13 cellular contexts compared by ENCODE assay signal in the genomic region with DNA sequence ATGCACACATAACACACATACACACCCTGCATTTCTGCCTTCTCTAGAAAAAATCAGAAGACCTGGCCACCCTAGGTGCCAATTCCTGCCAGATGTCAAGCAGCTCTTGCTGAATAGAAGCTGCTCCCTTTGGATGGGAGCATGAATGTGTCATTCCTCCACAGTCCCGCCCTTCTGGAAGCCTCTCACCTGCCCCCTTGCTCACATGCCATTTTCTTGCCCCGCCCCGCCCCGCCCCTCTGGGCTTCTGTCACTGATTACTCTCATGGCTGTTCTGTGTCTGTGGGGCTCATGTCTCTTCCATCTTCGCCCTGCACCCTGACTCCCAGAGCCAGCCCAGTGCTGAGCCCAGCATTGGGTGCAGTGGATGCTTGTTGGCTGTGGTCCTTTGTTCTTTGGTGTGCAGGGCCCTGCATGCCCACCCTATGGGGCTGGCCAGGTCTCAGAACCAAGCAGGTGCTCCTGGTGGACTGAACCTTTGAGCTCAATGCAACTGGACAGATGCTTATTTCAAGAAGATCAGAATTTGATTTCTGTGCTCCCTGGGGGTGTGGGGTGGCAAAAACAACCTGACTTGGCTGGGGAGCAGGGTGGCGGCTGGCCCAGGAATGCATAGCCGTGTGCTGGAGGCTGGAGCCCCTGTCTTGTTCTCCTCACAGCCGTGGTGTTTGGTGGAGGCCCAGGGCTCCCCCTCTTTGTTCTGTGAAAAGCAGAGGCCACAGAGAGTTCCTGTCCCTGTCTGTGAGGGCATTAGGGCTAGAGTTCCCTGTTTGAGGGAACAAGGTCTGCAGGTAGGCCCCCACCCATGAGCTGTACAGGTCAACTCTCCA.
DNase-seq lines count a peak whose midpoint lies in the region; ATAC-seq and TF ChIP-seq lines count a peak whose summit lies in the region.
"Had no signal": no experiment of that assay in that cellular context is flagged by ENCODE, and none has a peak within 500 bp of the region (broad histone marks: within the 10 kb centered on the region; RNA-seq: fewer than 3 reads in every experiment).

No MANE protein-coding gene starts in this region.

- in situ Hi-C loops in transverse colon (cut with MboI; ENCODE audit: low pct_ligation_motif_present in 1 of 4, low pct_unique_long_range_greater_than_20kb in 1 of 4, low sequenced_read_pairs in 3 of 4): no loop called here

- no peak overlapping the region for H3K4me3 Mint-ChIP-seq in activated T-cell treated with anti-CD3 and anti-CD28 coated beads, Interleukin-2, amount 50 U/mL, for 4 hours

- no peak overlapping the region for H3K9ac ChIP-seq in PC-3 (ENCODE audit: low read length)

- TF ChIP-seq CTCF in PC-3 (conservative IDR thresholded peaks at IDR 0.05; ENCODE audit: low read depth, low read length) (no peak), transverse colon (IDR thresholded peaks at IDR 0.05) (no peak)

- no peaks in the 10 kb centered on the region for H3K9me3 Mint-ChIP-seq in activated T-cell treated with anti-CD3 and anti-CD28 coated beads, Interleukin-2, amount 50 U/mL, for 4 hours

- WGBS in transverse colon (ENCODE audit: low coverage in 1 of 2), 2 donors: 59 to 70% methylated on average over 2 to 8 of the region's 8 CpGs

- no peaks in the 10 kb centered on the region for H3F3A ChIP-seq in PC-3 (ENCODE audit: low read length, unreplicated experiment)

- H3K36me3 ChIP-seq in PC-3 (ENCODE audit: low read depth, low read length) (no peaks in the 10 kb centered on the region), transverse colon (no peaks in the 10 kb centered on the region)
- H3K36me3 ChIP-seq: tibial artery had no signal

- no peak overlapping the region for H3K27ac ChIP-seq in PC-3 (ENCODE audit: low read length)
- H3K27ac ChIP-seq in transverse colon: no peak overlapping the region

- no peaks in the 10 kb centered on the region for H3K9me2 ChIP-seq in PC-3 (replicated peaks; ENCODE audit: low read length)

- intact Hi-C loops in PC-3 (cut with micrococcal nuclease): no loop called here
- intact Hi-C loops in transverse colon (cut with DNase I; ENCODE audit: low total_unique reads): no loop called here

- no peaks in the 10 kb centered on the region for H4K20me1 ChIP-seq in PC-3 (ENCODE audit: low read length)

- POLR2A ChIA-PET in PC-3 (lab: Charles Lee; ENCODE audit: unreplicated experiment): no interaction called here

- H3K27me3 Mint-ChIP-seq in activated T-cell treated with anti-CD3 and anti-CD28 coated beads, Interleukin-2, amount 50 U/mL, for 4 hours (ENCODE audit: low read depth): peaks cover 5% of the 10 kb centered on the region

- peak; percentile 11 for DNase-seq in SIG-M5 treated with dmso at 0.1 percent for 504 hours (lab: John Stamatoyannopoulos, UW; ENCODE audit: unreplicated experiment)
- DNase-seq in SIG-M5 (lab: John Stamatoyannopoulos, UW): no peak
- peak; percentile 51 for DNase-seq in PC-3
- peak; percentile 75 for DNase-seq in iPS-NIHi11 (ENCODE audit: low spot score)
- peak; percentile 43 for DNase-seq in transverse colon
- no peak for DNase-seq in H4 (ENCODE audit: low spot score)
- DNase-seq in activated T-cell treated with anti-CD3 and anti-CD28 coated beads, Interleukin-2, amount 50 U/mL, for 4 hours: no peak
- DNase-seq in stimulated activated CD4-positive, alpha-beta T cell treated with anti-CD3 and anti-CD28 coated beads, Interleukin-4, amount 100 ng/mL, for 24 hours: no peak
- DNase-seq: ACHN; effector CD8-positive, alpha-beta T cell; NCI-H146; retina; tibial artery had no signal

- TF ChIP-seq POLR2A in transverse colon (IDR thresholded peaks at IDR 0.05): no peak

- no TSS peak for BruUV-seq in PC-3 (replicated peaks; lab: Mats Ljungman, UMichigan)

- H2AFZ ChIP-seq in PC-3 (ENCODE audit: low read length): no peak overlapping the region

- H3K27me3 ChIP-seq in PC-3 (ENCODE audit: low read length) (no peaks in the 10 kb centered on the region), transverse colon (no peaks in the 10 kb centered on the region)
- H3K27me3 ChIP-seq: tibial artery had no signal

- peak; percentile 66 for ATAC-seq in PC-3
- ATAC-seq in activated T-cell treated with anti-CD3 and anti-CD28 coated beads, Interleukin-2, amount 50 U/mL, for 4 hours: no peak

- CTCF ChIA-PET in PC-3 (lab: Charles Lee): no interaction called here

- H3K36me3 Mint-ChIP-seq in activated T-cell treated with anti-CD3 and anti-CD28 coated beads, Interleukin-2, amount 50 U/mL, for 4 hours (ENCODE audit: insufficient read depth): no peaks in the 10 kb centered on the region

- H3K9me3 ChIP-seq in PC-3 (ENCODE audit: low read length): no peaks in the 10 kb centered on the region
- no peaks in the 10 kb centered on the region for H3K9me3 ChIP-seq in transverse colon
- H3K9me3 ChIP-seq: tibial artery had no signal

- no peak for TF ChIP-seq EP300 in transverse colon (IDR thresholded peaks at IDR 0.05; ENCODE audit: low read depth)

- no peaks in the 10 kb centered on the region for H3K79me2 ChIP-seq in PC-3 (ENCODE audit: low read length)

- H3K4me1 Mint-ChIP-seq in activated T-cell treated with anti-CD3 and anti-CD28 coated beads, Interleukin-2, amount 50 U/mL, for 4 hours (ENCODE audit: low read depth): no peaks in the 10 kb centered on the region

- H3K4me1 ChIP-seq in PC-3 (ENCODE audit: insufficient read depth, low read length): peaks cover 5% of the 10 kb centered on the region
- no peaks in the 10 kb centered on the region for H3K4me1 ChIP-seq in transverse colon

- H3K4me3 ChIP-seq in PC-3 (ENCODE audit: low read length) (no peak overlapping the region), transverse colon (no peak overlapping the region)
- H3K4me3 ChIP-seq: tibial artery had no signal

- no peak overlapping the region for H3K4me2 ChIP-seq in PC-3 (ENCODE audit: low read length)

Comparison
In these comparisons a context has a peak if more than half of its experiments do, and no peak if none do; other contexts are left out.
1. DNase-seq: peak in SIG-M5 treated with dmso at 0.1 percent for 504 hours (single experiment), PC-3 (single experiment), iPS-NIHi11 (single experiment) and transverse colon (single experiment); none in SIG-M5 (single experiment), H4 (single experiment), activated T-cell treated with anti-CD3 and anti-CD28 coated beads, Interleukin-2, amount 50 U/mL, for 4 hours (single experiment) and stimulated activated CD4-positive, alpha-beta T cell treated with anti-CD3 and anti-CD28 coated beads, Interleukin-4, amount 100 ng/mL, for 24 hours (single experiment).